In genomic region chr14:99519931-99520421, GRCh38 we compare ENCODE assay signal across 19 cellular contexts. TPM values are rescaled to one million over a fixed set of nuclear protein-coding genes. Genes with fewer than 3 reads are reported as not detected.
DNase-seq lines count a peak whose midpoint lies in the region; ATAC-seq and TF ChIP-seq lines count a peak whose summit lies in the region.
"Had no signal": no experiment of that assay in that cellular context is flagged by ENCODE, and none has a peak within 500 bp of the region (broad histone marks: within the 10 kb centered on the region; RNA-seq: fewer than 3 reads in every experiment).

No MANE protein-coding gene starts in this region.

- intact Hi-C loops in IMR-90 (cut with micrococcal nuclease), result loop anchor here (5.0 kb wide), 1 partner anchor 162 kb away; the partner anchor contains the start of gene CYP46A1
- intact Hi-C loops in ovary (cut with DNase I), result loop anchor here (2.0 to 10.0 kb wide), 4 partner anchors 87 to 367 kb away; no protein-coding TSS in a partner anchor

- H3K56ac ChIP-seq in IMR-90 (ENCODE audit: extremely low read depth, insufficient read depth, low read length), result no peak overlapping the region

- H3K4me2 ChIP-seq in IMR-90 (ENCODE audit: low read depth, low read length), result no peak overlapping the region

- CTCF ChIA-PET in IMR-90 (lab: Yijun Ruan, JAX), result no interaction called here

- H3K9ac ChIP-seq in IMR-90 (ENCODE audit: low read depth, low read length), result no peak overlapping the region

- no peak overlapping the region for H3K27ac ChIP-seq in IMR-90 (ENCODE audit: insufficient read depth, low read length)
- peak overlapping the region in 3 of 4 donors; percentile 36 to 43 (median 43) for H3K27ac ChIP-seq in gastroesophageal sphincter
- H3K27ac ChIP-seq in ovary, result no peak overlapping the region
- H3K27ac ChIP-seq: SJSA1 had no signal

- no peak overlapping the region for H3K27ac Mint-ChIP-seq in activated T-cell treated with anti-CD3 and anti-CD28 coated beads, Interleukin-2, amount 50 U/mL, for 24 hours
- no peak overlapping the region for H3K27ac Mint-ChIP-seq in T-helper 2 cell treated with Interferon-gamma antibody and Interleukin-4, amounts not matched to agents 5 μg/mL and 100 μg/mL, for 36 hours
- H3K27ac Mint-ChIP-seq: B cell; CD4-positive, alpha-beta T cell had no signal

- dilution Hi-C loops in IMR-90 (cut with HindIII; ENCODE audit: low sequenced_read_pairs, unreplicated experiment), result no loop called here

- no peak overlapping the region for H3K4me3 ChIP-seq in BE2C (ENCODE audit: low read depth, low read length)
- no peak overlapping the region for H3K4me3 ChIP-seq in IMR-90 (ENCODE audit: insufficient read depth, low read depth, low read length)
- no peak overlapping the region for H3K4me3 ChIP-seq in gastroesophageal sphincter
- no peak overlapping the region for H3K4me3 ChIP-seq in ovary
- H3K4me3 ChIP-seq: HAP-1, SJSA1 had no signal

- no peak for ATAC-seq in IMR-90 (ENCODE audit: low read depth)
- no peak for ATAC-seq in gastroesophageal sphincter

- no peak for TF ChIP-seq RAD21 in IMR-90 (IDR thresholded peaks at IDR 0.05; ENCODE audit: low read length)

- H2AK9ac ChIP-seq in IMR-90 (replicated peaks; ENCODE audit: low read depth, low read length, poor library complexity), result no peak overlapping the region

- no peaks in the 10 kb centered on the region for H3K27me3 ChIP-seq in BE2C
- no peaks in the 10 kb centered on the region for H3K27me3 ChIP-seq in IMR-90 (ENCODE audit: control insufficient read depth, insufficient read depth, low read length)
- H3K27me3 ChIP-seq in gastroesophageal sphincter, result no peaks in the 10 kb centered on the region
- H3K27me3 ChIP-seq in ovary, result no peaks in the 10 kb centered on the region
- H3K27me3 ChIP-seq: SJSA1 had no signal

- H3K4ac ChIP-seq in IMR-90 (ENCODE audit: low read depth, low read length), result 0 out of 2 replicates have a peak overlapping the region, but pooled peaks have one; percentile 2

- H2AK5ac ChIP-seq in IMR-90 (ENCODE audit: low read depth, low read length), result no peak overlapping the region

- peaks cover 3% of the 10 kb centered on the region for H3K4me1 Mint-ChIP-seq in activated T-cell treated with anti-CD3 and anti-CD28 coated beads, Interleukin-2, amount 50 U/mL, for 24 hours (ENCODE audit: low read depth)
- no peaks in the 10 kb centered on the region for H3K4me1 Mint-ChIP-seq in T-helper 2 cell treated with Interferon-gamma antibody and Interleukin-4, amounts not matched to agents 5 μg/mL and 100 μg/mL, for 36 hours (ENCODE audit: low read depth)
- H3K4me1 Mint-ChIP-seq: B cell had no signal

- no peak overlapping the region for H3K14ac ChIP-seq in IMR-90 (replicated peaks; ENCODE audit: low read depth, low read length)

- H2BK15ac ChIP-seq in IMR-90 (ENCODE audit: low read depth, low read length), result no peak overlapping the region

- H3K18ac ChIP-seq in IMR-90 (ENCODE audit: low read depth, low read length), result no peak overlapping the region

- H2BK5ac ChIP-seq in IMR-90 (ENCODE audit: low read depth, low read length, poor library complexity, severe bottlenecking), result no peak overlapping the region

- H3K27me3 Mint-ChIP-seq in activated T-cell treated with anti-CD3 and anti-CD28 coated beads, Interleukin-2, amount 50 U/mL, for 24 hours, result no peaks in the 10 kb centered on the region
- H3K27me3 Mint-ChIP-seq in T-helper 2 cell treated with Interferon-gamma antibody and Interleukin-4, amounts not matched to agents 5 μg/mL and 100 μg/mL, for 36 hours (ENCODE audit: low read depth), result no peaks in the 10 kb centered on the region
- H3K27me3 Mint-ChIP-seq: B cell; CD4-positive, alpha-beta T cell had no signal

- no peaks in the 10 kb centered on the region for H3K36me3 Mint-ChIP-seq in activated T-cell treated with anti-CD3 and anti-CD28 coated beads, Interleukin-2, amount 50 U/mL, for 24 hours (ENCODE audit: low read depth)
- no peaks in the 10 kb centered on the region for H3K36me3 Mint-ChIP-seq in T-helper 2 cell treated with Interferon-gamma antibody and Interleukin-4, amounts not matched to agents 5 μg/mL and 100 μg/mL, for 36 hours (ENCODE audit: low read depth)

- peaks cover 24 to 81% of the 10 kb centered on the region in 2 experiments for H3K79me1 ChIP-seq in IMR-90 (ENCODE audit: low read depth in 1 of 2, low read length in 2 of 2)

- TF ChIP-seq EP300 in gastroesophageal sphincter (IDR thresholded peaks at IDR 0.05), result no peak
- TF ChIP-seq EP300 in ovary (IDR thresholded peaks at IDR 0.05), result no peak

- no peak overlapping the region for H4K5ac ChIP-seq in IMR-90 (ENCODE audit: low read depth, low read length)

- H2AFZ ChIP-seq in IMR-90 (replicated peaks; ENCODE audit: low read length, poor library complexity), result no peak overlapping the region

- no peaks in the 10 kb centered on the region for H3K9me3 Mint-ChIP-seq in activated T-cell treated with anti-CD3 and anti-CD28 coated beads, Interleukin-2, amount 50 U/mL, for 24 hours
- H3K9me3 Mint-ChIP-seq in T-helper 2 cell treated with Interferon-gamma antibody and Interleukin-4, amounts not matched to agents 5 μg/mL and 100 μg/mL, for 36 hours, result no peaks in the 10 kb centered on the region
- H3K9me3 Mint-ChIP-seq: CD4-positive, alpha-beta T cell had no signal

- H3K9me1 ChIP-seq in IMR-90 (ENCODE audit: insufficient read depth, low read length), result peaks cover 10% of the 10 kb centered on the region

- H4K8ac ChIP-seq in IMR-90 (ENCODE audit: low read depth in 2 of 2, low read length in 2 of 2), result no peak overlapping the region

- peaks cover 13% of the 10 kb centered on the region for H3K4me1 ChIP-seq in BE2C
- H3K4me1 ChIP-seq in IMR-90 (ENCODE audit: control insufficient read depth, insufficient read depth, low read length), result peaks cover 29% of the 10 kb centered on the region
- H3K4me1 ChIP-seq in gastroesophageal sphincter, result peaks cover 3 to 60% (median 36%) of the 10 kb centered on the region in 3 donors
- H3K4me1 ChIP-seq in ovary (ENCODE audit: insufficient read depth), result peaks cover 20% of the 10 kb centered on the region

- H3K36me3 ChIP-seq in BE2C, result peaks cover 40% of the 10 kb centered on the region
- no peaks in the 10 kb centered on the region; the same call in none of the 2 replicates for H3K36me3 ChIP-seq in IMR-90 (ENCODE audit: control insufficient read depth, insufficient read depth, low read length)
- peaks cover 0 to 19% of the 10 kb centered on the region in 2 donors for H3K36me3 ChIP-seq in gastroesophageal sphincter
- no peaks in the 10 kb centered on the region for H3K36me3 ChIP-seq in ovary

- H2BK20ac ChIP-seq in IMR-90 (ENCODE audit: low read depth, low read length), result no peak overlapping the region

- H2BK120ac ChIP-seq in IMR-90 (ENCODE audit: low read depth, low read length), result no peak overlapping the region; the same call in 1 of the 2 replicates

- no TSS peak for BruUV-seq in IMR-90 (replicated peaks; lab: Mats Ljungman, UMichigan)

- in situ Hi-C loops in IMR-90 (cut with MboI; ENCODE audit: low sequenced_read_pairs), result loop anchor here (5.0 to 10.0 kb wide), 2 partner anchors 102 to 385 kb away; no protein-coding TSS in a partner anchor

- TF ChIP-seq POLR2A in IMR-90 (IDR thresholded peaks at IDR 0.05; ENCODE audit: low read depth, low read length) (no peak), gastroesophageal sphincter (IDR thresholded peaks at IDR 0.05) (no peak), ovary (IDR thresholded peaks at IDR 0.05) (no peak)

- no peak overlapping the region for H4K91ac ChIP-seq in IMR-90 (ENCODE audit: insufficient read depth, low read depth, low read length)

- no peak overlapping the region for H3K4me3 Mint-ChIP-seq in activated T-cell treated with anti-CD3 and anti-CD28 coated beads, Interleukin-2, amount 50 U/mL, for 24 hours
- H3K4me3 Mint-ChIP-seq in T-helper 2 cell treated with Interferon-gamma antibody and Interleukin-4, amounts not matched to agents 5 μg/mL and 100 μg/mL, for 36 hours, result no peak overlapping the region
- H3K4me3 Mint-ChIP-seq: B cell; CD4-positive, alpha-beta T cell had no signal

- WGBS in IMR-90 (ENCODE audit: extremely low coverage in 2 of 2, insufficient read length in 1 of 2), 2 experiments, result no CpG with 5 or more reads among the region's 6 CpGs
- WGBS in gastroesophageal sphincter (ENCODE audit: low coverage in 1 of 2), 2 donors, result 100% methylated on average over 1 of the region's 6 CpGs; no CpG with 5 or more reads in 1 of the 2 donors
- WGBS in ovary, 3 donors, result 66 to 67% (median 67%) methylated on average over 6 of the region's 6 CpGs

- H4K20me1 ChIP-seq in IMR-90 (ENCODE audit: insufficient read depth, low read length), result peaks cover 41% of the 10 kb centered on the region

- POLR2A ChIA-PET in IMR-90 (lab: Charles Lee; ENCODE audit: unreplicated experiment), result no interaction called here

- TF ChIP-seq CTCF in BE2C (IDR thresholded peaks at IDR 0.05; ENCODE audit: low read depth, low read length), result no peak
- no peak for TF ChIP-seq CTCF in IMR-90 (conservative IDR thresholded peaks at IDR 0.05; ENCODE audit: low read depth, low read length)
- TF ChIP-seq CTCF in gastroesophageal sphincter (IDR thresholded peaks at IDR 0.05), result no peak
- no peak for TF ChIP-seq CTCF in ovary (IDR thresholded peaks at IDR 0.05)

- no peaks in the 10 kb centered on the region for H3K9me3 ChIP-seq in BE2C
- no peaks in the 10 kb centered on the region for H3K9me3 ChIP-seq in IMR-90 (ENCODE audit: control insufficient read depth, insufficient read depth, low read length)
- no peaks in the 10 kb centered on the region for H3K9me3 ChIP-seq in gastroesophageal sphincter
- no peaks in the 10 kb centered on the region for H3K9me3 ChIP-seq in ovary
- H3K9me3 ChIP-seq: HAP-1, SJSA1 had no signal

- DNase-seq in BE2C (peak; percentile 3), IMR-90 (no peak), ovary (peak in 3 of 5 donors; percentile 8 to 37 (median 28)), DMS79 (lab: John Stamatoyannopoulos, UW) (no peak), H4 (ENCODE audit: low spot score) (no peak)
- DNase-seq in activated T-cell treated with anti-CD3 and anti-CD28 coated beads, Interleukin-2, amount 50 U/mL, for 24 hours, result no peak
- DNase-seq in T-helper 2 cell treated with Interferon-gamma antibody and Interleukin-4, amounts not matched to agents 5 μg/mL and 100 μg/mL, for 36 hours (ENCODE audit: low spot score), result no peak
- DNase-seq: NCI-H1105 treated with DMSO at 0.1 percent for 48 hours, NCI-H1694 treated with DMSO at 0.1 percent for 48 hours, NCI-H2171, NCI-H446 treated with DMSO at 0.1 percent for 48 hours, NCI-H748 treated with DMSO at 0.1 percent for 48 hours, OCI-M1, RPMI8226 had no signal

- no peak overlapping the region for H3K23ac ChIP-seq in IMR-90 (ENCODE audit: low read depth, low read length)

RNA-seq across cellular contexts. Expression of gene CCNK, which starts 38.8 kb away (rescaled TPM):
- polyA plus RNA-seq in BE2C (2012; ENCODE audit: insufficient read depth, insufficient read length, low read depth), result 59.7 TPM
- total RNA-seq in IMR-90 (2012; rRNA removed), result 18.8 and 33.1 TPM in 2 replicates
- 25.0 and 38.3 TPM in 2 replicates for polyA plus RNA-seq in IMR-90 (2012; rRNA removed)
- 9.1 and 12.6 TPM in 2 replicates for polyA plus RNA-seq in IMR-90 (2012; cell fraction: cytosol; rRNA removed)
- polyA plus RNA-seq in IMR-90 (2012; cell fraction: nucleus; rRNA removed; ENCODE audit: low replicate concordance), result 14.4 and 41.8 TPM in 2 replicates
- 10 to 100 TPM; 17.1 to 26.8 (median 20.7) TPM for total RNA-seq in gastroesophageal sphincter
- total RNA-seq in ovary, result 10 to 100 TPM; 22.9 to 50.6 (median 46.8) TPM
- 10 to 100 TPM; 17.3 to 60.0 TPM for polyA plus RNA-seq in ovary
- total RNA-seq in H4 (2014; rRNA removed; shearing (Covaris generic)), result 9.1 and 15.9 TPM in 2 replicates

RNA-seq across cellular contexts. Expression of gene SETD3, which starts 39.3 kb away (rescaled TPM):
- 46.4 TPM for polyA plus RNA-seq in BE2C (2012; ENCODE audit: insufficient read depth, insufficient read length, low read depth)
- total RNA-seq in IMR-90 (2012; rRNA removed) (31.9 and 35.0 TPM in 2 replicates), gastroesophageal sphincter (100 to 1,000 TPM; 127 to 184 (median 162) TPM), ovary (100 to 1,000 TPM in 2 of 7 donors, 10 to 100 TPM in 5; 68.6 to 133 (median 87.4) TPM)
- polyA plus RNA-seq in IMR-90 (2012; rRNA removed) (15.9 and 18.8 TPM in 2 replicates), ovary (10 to 100 TPM; 27.9 to 52.9 TPM)
- 5.3 and 7.6 TPM in 2 replicates for polyA plus RNA-seq in IMR-90 (2012; cell fraction: cytosol; rRNA removed)
- 1.7 and 11.2 TPM in 2 replicates for polyA plus RNA-seq in IMR-90 (2012; cell fraction: nucleus; rRNA removed; ENCODE audit: low replicate concordance)
- total RNA-seq in H4 (2014; rRNA removed; shearing (Covaris generic)), result 34.2 and 35.8 TPM in 2 replicates

Comparison
In these comparisons a context has a peak if more than half of its experiments do, and no peak if none do; other contexts are left out.
1. DNase-seq: peak in BE2C (single experiment) and ovary (3 of 5); none in IMR-90 (single experiment), activated T-cell treated with anti-CD3 and anti-CD28 coated beads, Interleukin-2, amount 50 U/mL, for 24 hours (single experiment), T-helper 2 cell treated with Interferon-gamma antibody and Interleukin-4, amounts not matched to agents 5 μg/mL and 100 μg/mL, for 36 hours (single experiment), DMS79 (single experiment) and H4 (single experiment).
2. H3K27ac ChIP-seq: peak in gastroesophageal sphincter (3 of 4); none in IMR-90 (single experiment) and ovary (0 of 2).